In the genomic region with DNA sequence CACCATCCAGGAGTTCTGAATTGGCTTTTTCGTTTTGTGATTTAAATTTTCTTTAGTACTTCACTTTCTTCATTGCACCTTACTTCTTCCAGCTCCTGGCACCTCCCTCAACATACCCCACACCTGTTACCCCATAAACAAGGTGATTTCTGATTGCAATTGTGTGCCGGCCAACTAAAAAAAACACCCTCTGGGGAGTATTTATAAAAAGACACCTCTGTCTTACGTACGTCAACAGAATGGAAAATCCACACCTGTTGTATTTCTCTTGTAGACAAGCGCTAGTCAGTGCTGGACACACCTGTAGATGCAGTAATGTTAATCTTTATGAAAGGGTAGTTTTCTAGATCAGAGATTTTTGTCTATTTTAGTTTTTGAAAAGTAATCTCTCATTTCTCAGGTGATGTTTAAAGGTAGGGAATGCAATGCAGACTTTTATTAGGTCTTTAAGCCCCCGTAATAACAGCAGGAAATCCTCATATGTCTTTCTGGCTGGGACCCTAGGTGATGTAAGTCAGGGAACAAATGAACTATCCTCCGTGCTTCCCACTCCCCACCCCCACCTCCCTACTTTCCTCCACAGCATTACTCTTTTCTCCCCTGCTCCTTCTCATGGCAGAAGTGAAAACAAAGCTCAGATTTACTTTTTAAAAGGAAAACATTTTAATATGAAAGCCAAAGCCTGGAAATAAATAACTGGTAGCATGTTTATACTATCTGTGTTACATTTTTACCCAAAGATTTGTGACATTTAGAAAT, we compare ENCODE assay signal across 2 cellular contexts.
A peak's percentile ranks its signal among the peaks of the same experiment; 100 is the strongest.
TF ChIP-seq lines count a peak whose summit lies in the region.

No MANE protein-coding gene starts in this region.

TF ChIP-seq in GM12878, 131 proteins besides CTCF, POLR2A, EP300 and RAD21:
- peak; percentile 10; the same call in 1 of the 2 replicates for TF ChIP-seq MTA2 (IDR thresholded peaks at IDR 0.05; ENCODE audit: low read depth)
- TF ChIP-seq, protein P1, sequence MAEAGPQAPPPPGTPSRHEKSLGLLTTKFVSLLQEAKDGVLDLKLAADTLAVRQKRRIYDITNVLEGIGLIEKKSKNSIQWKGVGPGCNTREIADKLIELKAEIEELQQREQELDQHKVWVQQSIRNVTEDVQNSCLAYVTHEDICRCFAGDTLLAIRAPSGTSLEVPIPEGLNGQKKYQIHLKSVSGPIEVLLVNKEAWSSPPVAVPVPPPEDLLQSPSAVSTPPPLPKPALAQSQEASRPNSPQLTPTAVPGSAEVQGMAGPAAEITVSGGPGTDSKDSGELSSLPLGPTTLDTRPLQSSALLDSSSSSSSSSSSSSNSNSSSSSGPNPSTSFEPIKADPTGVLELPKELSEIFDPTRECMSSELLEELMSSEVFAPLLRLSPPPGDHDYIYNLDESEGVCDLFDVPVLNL (IDR thresholded peaks at IDR 0.05; ENCODE audit: low read depth, low read length), result no peak

TF ChIP-seq in neural cell, 6 proteins besides CTCF, POLR2A, EP300 and RAD21:
- no peak for TF ChIP-seq POLR2AphosphoS5 (IDR thresholded peaks at IDR 0.05)
- TF ChIP-seq EZH2 (IDR thresholded peaks at IDR 0.05; ENCODE audit: borderline replicate concordance, insufficient read depth, low read length, poor library complexity, severe bottlenecking), result no peak
- no peak for TF ChIP-seq SMC3 (conservative IDR thresholded peaks at IDR 0.05; ENCODE audit: poor library complexity)
- no peak for TF ChIP-seq TAF1 (IDR thresholded peaks at IDR 0.05; ENCODE audit: low read depth)
- no peak for TF ChIP-seq MXI1 (conservative IDR thresholded peaks at IDR 0.05; ENCODE audit: poor library complexity, severe bottlenecking)
- TF ChIP-seq, protein P2, sequence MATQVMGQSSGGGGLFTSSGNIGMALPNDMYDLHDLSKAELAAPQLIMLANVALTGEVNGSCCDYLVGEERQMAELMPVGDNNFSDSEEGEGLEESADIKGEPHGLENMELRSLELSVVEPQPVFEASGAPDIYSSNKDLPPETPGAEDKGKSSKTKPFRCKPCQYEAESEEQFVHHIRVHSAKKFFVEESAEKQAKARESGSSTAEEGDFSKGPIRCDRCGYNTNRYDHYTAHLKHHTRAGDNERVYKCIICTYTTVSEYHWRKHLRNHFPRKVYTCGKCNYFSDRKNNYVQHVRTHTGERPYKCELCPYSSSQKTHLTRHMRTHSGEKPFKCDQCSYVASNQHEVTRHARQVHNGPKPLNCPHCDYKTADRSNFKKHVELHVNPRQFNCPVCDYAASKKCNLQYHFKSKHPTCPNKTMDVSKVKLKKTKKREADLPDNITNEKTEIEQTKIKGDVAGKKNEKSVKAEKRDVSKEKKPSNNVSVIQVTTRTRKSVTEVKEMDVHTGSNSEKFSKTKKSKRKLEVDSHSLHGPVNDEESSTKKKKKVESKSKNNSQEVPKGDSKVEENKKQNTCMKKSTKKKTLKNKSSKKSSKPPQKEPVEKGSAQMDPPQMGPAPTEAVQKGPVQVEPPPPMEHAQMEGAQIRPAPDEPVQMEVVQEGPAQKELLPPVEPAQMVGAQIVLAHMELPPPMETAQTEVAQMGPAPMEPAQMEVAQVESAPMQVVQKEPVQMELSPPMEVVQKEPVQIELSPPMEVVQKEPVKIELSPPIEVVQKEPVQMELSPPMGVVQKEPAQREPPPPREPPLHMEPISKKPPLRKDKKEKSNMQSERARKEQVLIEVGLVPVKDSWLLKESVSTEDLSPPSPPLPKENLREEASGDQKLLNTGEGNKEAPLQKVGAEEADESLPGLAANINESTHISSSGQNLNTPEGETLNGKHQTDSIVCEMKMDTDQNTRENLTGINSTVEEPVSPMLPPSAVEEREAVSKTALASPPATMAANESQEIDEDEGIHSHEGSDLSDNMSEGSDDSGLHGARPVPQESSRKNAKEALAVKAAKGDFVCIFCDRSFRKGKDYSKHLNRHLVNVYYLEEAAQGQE (IDR thresholded peaks at IDR 0.05; ENCODE audit: borderline replicate concordance), result no peak
